30 cellular contexts compared by ENCODE assay signal in genomic region chr10:71538608-71539260, GRCh38.
"Had no signal": no experiment of that assay in that cellular context is flagged by ENCODE, and none has a peak within 500 bp of the region (broad histone marks: within the 10 kb centered on the region; RNA-seq: fewer than 3 reads in every experiment).

No MANE protein-coding gene starts in this region.

- H3K36me3 Mint-ChIP-seq: activated naive CD4-positive, alpha-beta T cell treated with anti-CD3 and anti-CD28 coated beads, Interleukin-2, amount 10 ng/mL, durations not matched to agents 7 days and 5 days; activated naive CD8-positive, alpha-beta T cell treated with anti-CD3 and anti-CD28 coated beads, Interleukin-2, amount 10 ng/mL, durations not matched to agents 7 days and 5 days; brain; natural killer cell treated with Interleukin-12 subunit alpha and Interleukin-12 subunit beta and Interleukin-15 and Interleukin-18, amount 100 ng/mL, for 72 hours had no signal

- H3K27me3 Mint-ChIP-seq: activated B cell treated with CpG ODN at 0.5 μM for 24 hours had no signal

- DNase-seq: activated B cell treated with CpG ODN at 0.5 μM for 24 hours; activated CD4-positive, alpha-beta T cell treated with anti-CD3 and anti-CD28 coated beads, Interleukin-2, amount 50 U/mL, for 4 hours; activated gamma-delta T cell; activated naive CD4-positive, alpha-beta T cell treated with anti-CD3 and anti-CD28 coated beads, Interleukin-2, amount 10 ng/mL, durations not matched to agents 7 days and 5 days; activated naive CD8-positive, alpha-beta T cell treated with anti-CD3 and anti-CD28 coated beads, Interleukin-2, amount 10 ng/mL, durations not matched to agents 7 days and 5 days; activated T-cell treated with anti-CD3 and anti-CD28 coated beads for 4 hours; caudate nucleus; cortex of kidney; effector memory CD8-positive, alpha-beta T cell; esophagus squamous epithelium; hippocampal formation; kidney glomerular epithelial cell; mucosa of descending colon; posterior cingulate gyrus; spleen; stimulated activated naive CD4-positive, alpha-beta T cell treated with Interleukin-2 at 50 U/mL for 16 hours; T-helper 1 cell; trophoblast cell had no signal

- FAIRE-seq: endothelial cell of umbilical vein, frontal cortex, urothelium cell line had no signal

- H3K4me1 Mint-ChIP-seq: activated B cell treated with CpG ODN at 0.5 μM for 24 hours; activated naive CD4-positive, alpha-beta T cell treated with anti-CD3 and anti-CD28 coated beads, Interleukin-2, amount 10 ng/mL, durations not matched to agents 7 days and 5 days had no signal

- H3K27ac Mint-ChIP-seq: activated B cell treated with CpG ODN at 0.5 μM for 24 hours; activated naive CD4-positive, alpha-beta T cell treated with anti-CD3 and anti-CD28 coated beads, Interleukin-2, amount 10 ng/mL, durations not matched to agents 7 days and 5 days; activated T-helper 1 cell treated with anti-CD3 and anti-CD28 coated beads, Interleukin-12 subunit alpha, Interleukin-12 subunit beta, Interleukin-2, Interleukin-4 antibody, amounts not matched to agents 30 ng/mL and 10 ng/mL and 1 ng/mL, durations not matched to agents 14 hours and 24 hours and 36 hours; effector memory CD8-positive, alpha-beta T cell; natural killer cell treated with Interleukin-12 subunit alpha and Interleukin-12 subunit beta and Interleukin-15 and Interleukin-18, amount 100 ng/mL, for 72 hours; T-helper 2 cell treated with Interferon-gamma antibody and Interleukin-4, amounts not matched to agents 5 μg/mL and 100 μg/mL, for 36 hours had no signal

- H3K27me3 ChIP-seq: ascending aorta, esophagus squamous epithelium had no signal

- H3K4me3 Mint-ChIP-seq: activated B cell treated with CpG ODN at 0.5 μM for 24 hours; activated naive CD4-positive, alpha-beta T cell treated with anti-CD3 and anti-CD28 coated beads, Interleukin-2, amount 10 ng/mL, durations not matched to agents 7 days and 5 days; activated naive CD8-positive, alpha-beta T cell treated with anti-CD3 and anti-CD28 coated beads, Interleukin-2, amount 10 ng/mL, durations not matched to agents 7 days and 5 days; activated T-helper 1 cell treated with anti-CD3 and anti-CD28 coated beads, Interleukin-12 subunit alpha, Interleukin-12 subunit beta, Interleukin-2, Interleukin-4 antibody, amounts not matched to agents 30 ng/mL and 10 ng/mL and 1 ng/mL, durations not matched to agents 14 hours and 24 hours and 36 hours; brain; effector memory CD8-positive, alpha-beta T cell; natural killer cell treated with Interleukin-12 subunit alpha and Interleukin-12 subunit beta and Interleukin-15 and Interleukin-18, amount 100 ng/mL, for 72 hours; T-helper 2 cell treated with Interferon-gamma antibody and Interleukin-4, amounts not matched to agents 5 μg/mL and 100 μg/mL, for 36 hours had no signal

- H3K9me3 Mint-ChIP-seq: activated B cell treated with CpG ODN at 0.5 μM for 24 hours; activated naive CD4-positive, alpha-beta T cell treated with anti-CD3 and anti-CD28 coated beads, Interleukin-2, amount 10 ng/mL, durations not matched to agents 7 days and 5 days; activated naive CD8-positive, alpha-beta T cell treated with anti-CD3 and anti-CD28 coated beads, Interleukin-2, amount 10 ng/mL, durations not matched to agents 7 days and 5 days; activated T-helper 1 cell treated with anti-CD3 and anti-CD28 coated beads, Interleukin-12 subunit alpha, Interleukin-12 subunit beta, Interleukin-2, Interleukin-4 antibody, amounts not matched to agents 30 ng/mL and 10 ng/mL and 1 ng/mL, durations not matched to agents 14 hours and 24 hours and 36 hours; brain; effector memory CD8-positive, alpha-beta T cell; natural killer cell treated with Interleukin-12 subunit alpha and Interleukin-12 subunit beta and Interleukin-15 and Interleukin-18, amount 100 ng/mL, for 72 hours; T-helper 2 cell treated with Interferon-gamma antibody and Interleukin-4, amounts not matched to agents 5 μg/mL and 100 μg/mL, for 36 hours had no signal

- H3K36me3 ChIP-seq: ascending aorta, esophagus squamous epithelium, spleen, thoracic aorta had no signal

- H3K9me3 ChIP-seq: ascending aorta, esophagus squamous epithelium, mucosa of descending colon, spleen, thoracic aorta had no signal

- H3K27ac ChIP-seq: ascending aorta, esophagus squamous epithelium, spleen, thoracic aorta had no signal

- H3K4me3 ChIP-seq: ascending aorta, esophagus squamous epithelium, lung, mucosa of descending colon, spleen, thoracic aorta had no signal

- ATAC-seq: effector memory CD8-positive, alpha-beta T cell; left lobe of liver; mucosa of descending colon; right cardiac atrium had no signal

- H3K4me1 ChIP-seq: ascending aorta had no signal
